12 cellular contexts compared by ENCODE assay signal in genomic region chr17:58233547-58233946, GRCh38.
A peak's percentile ranks its signal among the peaks of the same experiment; 100 is the strongest.
DNase-seq lines count a peak whose midpoint lies in the region; ATAC-seq lines count a peak whose summit lies in the region.
"Had no signal": no experiment of that assay in that cellular context is flagged by ENCODE, and none has a peak within 500 bp of the region (broad histone marks: within the 10 kb centered on the region; RNA-seq: fewer than 3 reads in every experiment).

No MANE protein-coding gene starts in this region.

- H3K9me3 Mint-ChIP-seq in memory B cell = no peaks in the 10 kb centered on the region

- H3K4me3 Mint-ChIP-seq in memory B cell = peak overlapping the region; percentile 32

- no peaks in the 10 kb centered on the region for H3K36me3 Mint-ChIP-seq in memory B cell

- peaks cover 17% of the 10 kb centered on the region for H3K4me1 Mint-ChIP-seq in memory B cell

- ATAC-seq in GM18868 (IDR thresholded peaks at IDR 0.05; ENCODE audit: unreplicated experiment) = peak; percentile 80
- ATAC-seq in GM21786 (IDR thresholded peaks at IDR 0.05; ENCODE audit: unreplicated experiment) = peak; percentile 67
- ATAC-seq in HG03521 (IDR thresholded peaks at IDR 0.05; ENCODE audit: unreplicated experiment) = peak; percentile 56
- peak; percentile 97 for ATAC-seq in memory B cell (ENCODE audit: low read depth)
- no peak for ATAC-seq in HG02623 (IDR thresholded peaks at IDR 0.05; ENCODE audit: unreplicated experiment)
- ATAC-seq: left colon had no signal

- peak; percentile 26 to 40 for DNase-seq in memory B cell (ENCODE audit: low spot score in 2 of 2)
- no peak for DNase-seq in midbrain (lab: John Stamatoyannopoulos, UW)
- no peak for DNase-seq in T-helper 9 cell
- no peak for DNase-seq in amygdala (lab: John Stamatoyannopoulos, UW)
- DNase-seq: activated gamma-delta T cell, COR-L47, left colon, NCI-H1417 treated with DMSO at 0.1 percent for 48 hours had no signal

- no peaks in the 10 kb centered on the region for H3K27me3 Mint-ChIP-seq in memory B cell

- peak overlapping the region; percentile 85 for H3K27ac Mint-ChIP-seq in memory B cell

Comparison
In these comparisons a context has a peak if more than half of its experiments do, and no peak if none do; other contexts are left out.
1. DNase-seq: peak in memory B cell (2 of 2); none in midbrain (single experiment), T-helper 9 cell (single experiment) and amygdala (0 of 56).